Comparison of ENCODE assay signal across 8 cellular contexts in genomic region chr4:83455300-83456183, GRCh38. TPM values are rescaled to one million over a fixed set of nuclear protein-coding genes. Genes with fewer than 3 reads are reported as not detected.
DNase-seq lines count a peak whose midpoint lies in the region; ATAC-seq and TF ChIP-seq lines count a peak whose summit lies in the region.

Gene HELQ (minus strand): TSS chr4:83455823. CDS start chr4:83455693, 130 bp downstream.
Gene MRPS18C (plus strand): TSS chr4:83456058. CDS start chr4:83456078, 20 bp downstream.

- peak within 1 kb of the TSS; percentile 99 for H3K27ac Mint-ChIP-seq in type B pancreatic cell

- peak; percentile 69 to 96 for TF ChIP-seq POLR2A in adrenal gland (IDR thresholded peaks at IDR 0.05)
- peak in 1 of 2 donors; percentile 77 for TF ChIP-seq POLR2A in heart left ventricle (IDR thresholded peaks at IDR 0.05)

- H3K27me3 ChIP-seq in adrenal gland (no peaks in the 10 kb centered on the region), heart left ventricle (no peaks in the 10 kb centered on the region)

- TF ChIP-seq CTCF in GM13976 (IDR thresholded peaks at IDR 0.05; ENCODE audit: borderline replicate concordance, control extremely low read depth, extremely low read depth, insufficient read depth, missing control alignments): no peak
- TF ChIP-seq CTCF in adrenal gland (IDR thresholded peaks at IDR 0.05): peak in 4 of 6 experiments; percentile 34 to 52 (median 46)
- TF ChIP-seq CTCF in heart left ventricle (IDR thresholded peaks at IDR 0.05): peak in 5 of 12 donors; percentile 18 to 31 (median 22)
- TF ChIP-seq CTCF in type B pancreatic cell (conservative IDR thresholded peaks at IDR 0.05): peak; percentile 47

- peak within 1 kb of the TSS; percentile 95 to 99 (median 99) for H3K27ac ChIP-seq in adrenal gland
- peak within 1 kb of the TSS; percentile 79 to 99 (median 96) for H3K27ac ChIP-seq in heart left ventricle

- in situ Hi-C loops in GM13976 (cut with MboI; ENCODE audit: low sequenced_read_pairs, unreplicated experiment): no loop called here

- no peaks in the 10 kb centered on the region for H3K27me3 Mint-ChIP-seq in type B pancreatic cell

- H3K9me3 ChIP-seq in adrenal gland (replicated peaks in 1 of 3) (no peaks in the 10 kb centered on the region), heart left ventricle (no peaks in the 10 kb centered on the region)

- H3K4me1 ChIP-seq in adrenal gland (replicated peaks in 1 of 2) (peaks cover 26 to 49% of the 10 kb centered on the region in 2 donors), heart left ventricle (peaks cover 0 to 29% (median 21%) of the 10 kb centered on the region in 12 donors)

- H3K4me1 Mint-ChIP-seq in type B pancreatic cell (ENCODE audit: unreplicated experiment): peaks cover 18% of the 10 kb centered on the region

- peak within 1 kb of the TSS; percentile 100 for H3K4me3 Mint-ChIP-seq in type B pancreatic cell

- H3K4me3 ChIP-seq in adrenal gland (peak within 1 kb of the TSS; percentile 69 to 92 (median 88)), heart left ventricle (peak within 1 kb of the TSS; percentile 48 to 92 (median 81))

- H3K36me3 Mint-ChIP-seq in type B pancreatic cell: peaks cover 20% of the 10 kb centered on the region

- peak; percentile 92 for DNase-seq in GM13976 (ENCODE audit: low spot score)
- peak; percentile 92 for DNase-seq in NCI-H146 (lab: John Stamatoyannopoulos, UW)
- peak; percentile 91 to 99 (median 93) for DNase-seq in T-helper 1 cell
- peak; percentile 96 to 99 (median 99) for DNase-seq in adrenal gland
- DNase-seq in heart left ventricle: peak; percentile 96 to 98 (median 98)
- DNase-seq in pons (ENCODE audit: low spot score): peak; percentile 98
- peak; percentile 94 for DNase-seq in type B pancreatic cell (ENCODE audit: extremely low spot score, unreplicated experiment)

- H3K9me3 Mint-ChIP-seq in type B pancreatic cell: no peaks in the 10 kb centered on the region

- 0% methylated on average over 43 to 57 of the region's 57 CpGs for WGBS in adrenal gland, 4 donors
- 0 to 2% (median 1%) methylated on average over 44 to 57 of the region's 57 CpGs for WGBS in heart left ventricle, 4 donors

- intact Hi-C loops in adrenal gland (cut with DNase I) (loop anchor here in 1 of 2 donors (10.0 kb wide), 1 partner anchor 91 kb away; no protein-coding TSS in a partner anchor), heart left ventricle (cut with DNase I) (loop anchor here in 4 of 10 donors (1.0 to 10.0 kb wide), 5 partner anchors 29 to 421 kb away; partner anchors contain the start of genes ABRAXAS1 (in 2 of the 4), COPS4 (in 1 of the 4) and COQ2 (in 1 of the 4))

- ATAC-seq in HG02870 (IDR thresholded peaks at IDR 0.05; ENCODE audit: unreplicated experiment) (peak; percentile 93), heart left ventricle (peak; percentile 99)

- peaks cover 0 to 27% of the 10 kb centered on the region in 2 donors for H3K36me3 ChIP-seq in adrenal gland (replicated peaks in 1 of 2)
- H3K36me3 ChIP-seq in heart left ventricle: peaks cover 0 to 57% (median 53%) of the 10 kb centered on the region in 9 donors

RNA-seq across cellular contexts. Expression of gene HELQ, which starts in this region (rescaled TPM):
- total RNA-seq in adrenal gland: 10 to 100 TPM; 21.1 to 80.0 (median 40.9) TPM
- polyA plus RNA-seq in adrenal gland: 10 to 100 TPM; 12.1 to 34.9 (median 16.2) TPM
- 10 to 100 TPM; 12.2 to 15.8 (median 13.1) TPM for total RNA-seq in heart left ventricle
- polyA plus RNA-seq in heart left ventricle: 1 to 10 TPM; 3.1 to 9.9 TPM
- total RNA-seq in type B pancreatic cell (ENCODE audit: low replicate concordance): 18.0 and 20.8 TPM in 2 replicates

RNA-seq across cellular contexts. Expression of gene MRPS18C, which starts in this region (rescaled TPM):
- total RNA-seq in adrenal gland (10 to 100 TPM; 17.2 to 69.0 (median 49.9) TPM), heart left ventricle (10 to 100 TPM; 27.8 to 67.5 (median 51.7) TPM), type B pancreatic cell (ENCODE audit: low replicate concordance) (47.8 and 50.1 TPM in 2 replicates)
- polyA plus RNA-seq in adrenal gland (100 to 1,000 TPM in 1 of 3 donors, 10 to 100 TPM in 2; 33.9 to 112 (median 48.1) TPM), heart left ventricle (10 to 100 TPM; 56.0 to 78.0 TPM)

Comparison
In these comparisons a context has a peak if more than half of its experiments do, and no peak if none do; other contexts are left out.
1. Peak in every context shown above with its lines: DNase-seq, ATAC-seq, H3K4me3 ChIP-seq and H3K27ac ChIP-seq.